Comparison of ENCODE assay signal across 9 cellular contexts in genomic region chr16:53357955-53358354, GRCh38.
"Had no signal": no experiment of that assay in that cellular context is flagged by ENCODE, and none has a peak within 500 bp of the region (broad histone marks: within the 10 kb centered on the region; RNA-seq: fewer than 3 reads in every experiment).

No MANE protein-coding gene starts in this region.

- H2AFZ ChIP-seq: GM23248 had no signal

- ATAC-seq: HCT116 had no signal

- H3K4me1 ChIP-seq: HAP-1 had no signal

- H3K9ac ChIP-seq: GM23248 had no signal

- DNase-seq: GM23248, GOT3, H7, HFFc6, IMR-90, KG1 had no signal

- H3K4me3 Mint-ChIP-seq: HFFc6 had no signal

- H3K36me3 ChIP-seq: HAP-1 had no signal

- H3K4me3 ChIP-seq: GM23248, HAP-1 had no signal

- H3K9me3 ChIP-seq: HAP-1 had no signal

- H3K27ac ChIP-seq: GM23248, HL-60 had no signal

- H3K9me3 Mint-ChIP-seq: HFFc6 had no signal

- H3K27ac Mint-ChIP-seq: HFFc6 had no signal
